In genomic region chr6:150668882-150669476, GRCh38 we compare ENCODE assay signal across 10 cellular contexts.
DNase-seq lines count a peak whose midpoint lies in the region; ATAC-seq, FAIRE-seq and TF ChIP-seq lines count a peak whose summit lies in the region.
"Had no signal": no experiment of that assay in that cellular context is flagged by ENCODE, and none has a peak within 500 bp of the region (broad histone marks: within the 10 kb centered on the region; RNA-seq: fewer than 3 reads in every experiment).

No MANE protein-coding gene starts in this region.

- TF ChIP-seq POLR2A in breast epithelium (IDR thresholded peaks at IDR 0.05), result no peak
- no peak for TF ChIP-seq POLR2A in HepG2 (IDR thresholded peaks at IDR 0.05; ENCODE audit: insufficient read depth in 1 of 2, low read depth in 2 of 2, low read length in 2 of 2)
- no peak for TF ChIP-seq POLR2A in gastrocnemius medialis (IDR thresholded peaks at IDR 0.05)

- H3K4me3 ChIP-seq in HEK293 (ENCODE audit: low read depth, low read length), result no peak overlapping the region
- no peak overlapping the region for H3K4me3 ChIP-seq in breast epithelium
- no peak overlapping the region for H3K4me3 ChIP-seq in HepG2 (replicated peaks in 1 of 3; ENCODE audit: insufficient read depth in 1 of 3, low read depth in 2 of 3, low read length in 3 of 3)
- H3K4me3 ChIP-seq in gastrocnemius medialis, result no peak overlapping the region

- H3K36me3 ChIP-seq in HEK293 (ENCODE audit: control insufficient read depth in 2 of 2, insufficient read depth in 1 of 2, low read length in 2 of 2) (no peaks in the 10 kb centered on the region), breast epithelium (no peaks in the 10 kb centered on the region), HepG2 (replicated peaks in 1 of 2; ENCODE audit: control insufficient read depth in 1 of 2, insufficient read depth in 2 of 2, low read length in 2 of 2) (no peaks in the 10 kb centered on the region), gastrocnemius medialis (no peaks in the 10 kb centered on the region)

- no peak for TF ChIP-seq RAD21 in HepG2 (CRISPR knock-in tag; IDR thresholded peaks at IDR 0.05)

- H2AFZ ChIP-seq in HepG2 (ENCODE audit: low read length), result no peak overlapping the region

- BruUV-seq in HepG2 (replicated peaks; lab: Mats Ljungman, UMichigan), result no TSS peak

- H3K9me3 ChIP-seq in HEK293 (ENCODE audit: control insufficient read depth, insufficient read depth, low read depth, low read length), result no peaks in the 10 kb centered on the region
- no peaks in the 10 kb centered on the region for H3K9me3 ChIP-seq in breast epithelium
- no peaks in the 10 kb centered on the region for H3K9me3 ChIP-seq in HepG2 (ENCODE audit: low read length)
- H3K9me3 ChIP-seq in gastrocnemius medialis, result no peaks in the 10 kb centered on the region

- TF ChIP-seq CTCF in HEK293 (tag by site-specific recombination; IDR thresholded peaks at IDR 0.05) (no peak), breast epithelium (IDR thresholded peaks at IDR 0.05) (no peak), HepG2 (CRISPR knock-in tag; IDR thresholded peaks at IDR 0.05) (no peak), gastrocnemius medialis (IDR thresholded peaks at IDR 0.05 in 4 of 5, conservative IDR thresholded peaks at IDR 0.05 in 1 of 5) (no peak)

- H3K4me2 ChIP-seq in HepG2 (ENCODE audit: low read depth, low read length), result no peak overlapping the region

- WGBS in HepG2 (ENCODE audit: low lambda C conversion rate), result 40% methylated on average over 5 of the region's 5 CpGs

- H3K27ac ChIP-seq in HEK293 (ENCODE audit: extremely low read depth, low read depth, low read length), result no peak overlapping the region; the same call in 1 of the 2 replicates
- peak overlapping the region; percentile 75 for H3K27ac ChIP-seq in breast epithelium
- H3K27ac ChIP-seq in HepG2 (ENCODE audit: extremely low read length, insufficient read depth, low read length), result no peak overlapping the region
- H3K27ac ChIP-seq in gastrocnemius medialis, result peak overlapping the region; percentile 2 to 54 (median 41)
- no peak overlapping the region for H3K27ac ChIP-seq in substantia nigra (ENCODE audit: low read depth, low read length, poor library complexity, severe bottlenecking)

- no peak overlapping the region; the same call in 1 of the 2 replicates for H3K9ac ChIP-seq in HepG2 (ENCODE audit: insufficient read depth, low read depth, low read length)

- in situ Hi-C loops in HepG2 (cut with HindIII; ENCODE audit: extremely low pct_ligation_motif_present, low pct_unique_long_range_greater_than_20kb) (no loop called here), gastrocnemius medialis (cut with MboI; ENCODE audit: low sequenced_read_pairs in 4 of 4) (no loop called here)

- intact Hi-C loops in breast epithelium (cut with DNase I; ENCODE audit: low total_unique reads), result no loop called here
- intact Hi-C loops in HepG2 (cut with micrococcal nuclease; ENCODE audit: unreplicated experiment), result loop anchor here (2.0 kb wide), 1 partner anchor 250 kb away; no protein-coding TSS in a partner anchor
- intact Hi-C loops in gastrocnemius medialis (cut with DNase I; ENCODE audit: low total_unique reads), result no loop called here

- CTCF ChIA-PET in HEK293 (lab: Yijun Ruan, JAX) (interaction anchor here (0.6 to 3.4 kb wide), 10 partner anchors 11 to 271 kb away, joined by 3 to 29 read pairs (median 4); no protein-coding TSS in a partner anchor), HepG2 (lab: Yijun Ruan, JAX; ENCODE audit: low intra/inter-chr PET ratio, low total read pairs) (no interaction called here)

- peak; percentile 49 for ATAC-seq in HepG2
- no peak for ATAC-seq in gastrocnemius medialis
- no peak for ATAC-seq in HG02938 (IDR thresholded peaks at IDR 0.05; ENCODE audit: unreplicated experiment)

- no peaks in the 10 kb centered on the region for H3K27me3 ChIP-seq in breast epithelium
- H3K27me3 ChIP-seq in HepG2 (ENCODE audit: control insufficient read depth in 1 of 2, insufficient read depth in 2 of 2, low read length in 2 of 2), result no peaks in the 10 kb centered on the region
- no peaks in the 10 kb centered on the region for H3K27me3 ChIP-seq in gastrocnemius medialis

- no peaks in the 10 kb centered on the region for H3K79me2 ChIP-seq in HepG2 (ENCODE audit: insufficient read depth, low read length)

- DNase-seq in breast epithelium (ENCODE audit: low spot score in 2 of 2) (no peak), HepG2 (ENCODE audit: low spot score) (no peak), gastrocnemius medialis (no peak), substantia nigra (lab: John Stamatoyannopoulos, UW) (no peak), T-helper 2 cell (no peak)
- DNase-seq in stimulated activated naive CD4-positive, alpha-beta T cell (lab: John Stamatoyannopoulos, UW), result no peak
- DNase-seq: activated naive CD4-positive, alpha-beta T cell treated with Interleukin-2 at 50 U/mL for 16 hours; T-helper 1 cell had no signal

- H3K4me1 ChIP-seq in HEK293 (ENCODE audit: control insufficient read depth, insufficient read depth, low read length), result peaks cover 24% of the 10 kb centered on the region
- H3K4me1 ChIP-seq in breast epithelium, result peaks cover 0 to 9% of the 10 kb centered on the region in 2 donors
- peaks cover 16% of the 10 kb centered on the region for H3K4me1 ChIP-seq in HepG2 (ENCODE audit: insufficient read depth, low read length)
- peaks cover 12 to 24% of the 10 kb centered on the region in 2 donors for H3K4me1 ChIP-seq in gastrocnemius medialis

- no peak for TF ChIP-seq EP300 in HepG2 (IDR thresholded peaks at IDR 0.05; ENCODE audit: low read depth in 2 of 2, low read length in 2 of 2)
- TF ChIP-seq EP300 in HepG2 (CRISPR knock-in tag; IDR thresholded peaks at IDR 0.05; ENCODE audit: borderline replicate concordance), result no peak

- POLR2A ChIA-PET in HEK293 (lab: Yijun Ruan, JAX), result interaction anchor here (0.6 to 0.7 kb wide), 4 partner anchors 17 to 499 kb away, joined by 3 to 4 read pairs (median 3); no protein-coding TSS in a partner anchor
- POLR2A ChIA-PET in HepG2 (lab: Yijun Ruan, JAX), result no interaction called here

- H4K20me1 ChIP-seq in HepG2 (ENCODE audit: insufficient read depth, low read length), result no peaks in the 10 kb centered on the region

- no peak for FAIRE-seq in HepG2 (lab: Jason Lieb, UNC)

TF ChIP-seq in HEK293, 187 proteins besides CTCF, POLR2A, EP300 and RAD21 (continues in another document):
- TF ChIP-seq ZNF211 (tag by site-specific recombination; IDR thresholded peaks at IDR 0.05; ENCODE audit: low read depth), result no peak
- TF ChIP-seq ZNF626 (tag by site-specific recombination; IDR thresholded peaks at IDR 0.05), result no peak
- TF ChIP-seq, protein P1, sequence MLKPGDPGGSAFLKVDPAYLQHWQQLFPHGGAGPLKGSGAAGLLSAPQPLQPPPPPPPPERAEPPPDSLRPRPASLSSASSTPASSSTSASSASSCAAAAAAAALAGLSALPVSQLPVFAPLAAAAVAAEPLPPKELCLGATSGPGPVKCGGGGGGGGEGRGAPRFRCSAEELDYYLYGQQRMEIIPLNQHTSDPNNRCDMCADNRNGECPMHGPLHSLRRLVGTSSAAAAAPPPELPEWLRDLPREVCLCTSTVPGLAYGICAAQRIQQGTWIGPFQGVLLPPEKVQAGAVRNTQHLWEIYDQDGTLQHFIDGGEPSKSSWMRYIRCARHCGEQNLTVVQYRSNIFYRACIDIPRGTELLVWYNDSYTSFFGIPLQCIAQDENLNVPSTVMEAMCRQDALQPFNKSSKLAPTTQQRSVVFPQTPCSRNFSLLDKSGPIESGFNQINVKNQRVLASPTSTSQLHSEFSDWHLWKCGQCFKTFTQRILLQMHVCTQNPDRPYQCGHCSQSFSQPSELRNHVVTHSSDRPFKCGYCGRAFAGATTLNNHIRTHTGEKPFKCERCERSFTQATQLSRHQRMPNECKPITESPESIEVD (tag by site-specific recombination; IDR thresholded peaks at IDR 0.05), result peak; percentile 5
- no peak for TF ChIP-seq ZNF624 (tag by site-specific recombination; IDR thresholded peaks at IDR 0.05)
- no peak for TF ChIP-seq ZNF311 (tag by site-specific recombination; IDR thresholded peaks at IDR 0.05; ENCODE audit: borderline replicate concordance)
- no peak for TF ChIP-seq ZNF768 (tag by site-specific recombination; IDR thresholded peaks at IDR 0.05)
- no peak for TF ChIP-seq SP7 (tag by site-specific recombination; IDR thresholded peaks at IDR 0.05)
- no peak for TF ChIP-seq SCRT2 (tag by site-specific recombination; IDR thresholded peaks at IDR 0.05)
- no peak for TF ChIP-seq ZNF791 (tag by site-specific recombination; IDR thresholded peaks at IDR 0.05)

TF ChIP-seq in HepG2, 621 proteins besides CTCF, POLR2A, EP300 and RAD21:
- TF ChIP-seq, protein P2, sequence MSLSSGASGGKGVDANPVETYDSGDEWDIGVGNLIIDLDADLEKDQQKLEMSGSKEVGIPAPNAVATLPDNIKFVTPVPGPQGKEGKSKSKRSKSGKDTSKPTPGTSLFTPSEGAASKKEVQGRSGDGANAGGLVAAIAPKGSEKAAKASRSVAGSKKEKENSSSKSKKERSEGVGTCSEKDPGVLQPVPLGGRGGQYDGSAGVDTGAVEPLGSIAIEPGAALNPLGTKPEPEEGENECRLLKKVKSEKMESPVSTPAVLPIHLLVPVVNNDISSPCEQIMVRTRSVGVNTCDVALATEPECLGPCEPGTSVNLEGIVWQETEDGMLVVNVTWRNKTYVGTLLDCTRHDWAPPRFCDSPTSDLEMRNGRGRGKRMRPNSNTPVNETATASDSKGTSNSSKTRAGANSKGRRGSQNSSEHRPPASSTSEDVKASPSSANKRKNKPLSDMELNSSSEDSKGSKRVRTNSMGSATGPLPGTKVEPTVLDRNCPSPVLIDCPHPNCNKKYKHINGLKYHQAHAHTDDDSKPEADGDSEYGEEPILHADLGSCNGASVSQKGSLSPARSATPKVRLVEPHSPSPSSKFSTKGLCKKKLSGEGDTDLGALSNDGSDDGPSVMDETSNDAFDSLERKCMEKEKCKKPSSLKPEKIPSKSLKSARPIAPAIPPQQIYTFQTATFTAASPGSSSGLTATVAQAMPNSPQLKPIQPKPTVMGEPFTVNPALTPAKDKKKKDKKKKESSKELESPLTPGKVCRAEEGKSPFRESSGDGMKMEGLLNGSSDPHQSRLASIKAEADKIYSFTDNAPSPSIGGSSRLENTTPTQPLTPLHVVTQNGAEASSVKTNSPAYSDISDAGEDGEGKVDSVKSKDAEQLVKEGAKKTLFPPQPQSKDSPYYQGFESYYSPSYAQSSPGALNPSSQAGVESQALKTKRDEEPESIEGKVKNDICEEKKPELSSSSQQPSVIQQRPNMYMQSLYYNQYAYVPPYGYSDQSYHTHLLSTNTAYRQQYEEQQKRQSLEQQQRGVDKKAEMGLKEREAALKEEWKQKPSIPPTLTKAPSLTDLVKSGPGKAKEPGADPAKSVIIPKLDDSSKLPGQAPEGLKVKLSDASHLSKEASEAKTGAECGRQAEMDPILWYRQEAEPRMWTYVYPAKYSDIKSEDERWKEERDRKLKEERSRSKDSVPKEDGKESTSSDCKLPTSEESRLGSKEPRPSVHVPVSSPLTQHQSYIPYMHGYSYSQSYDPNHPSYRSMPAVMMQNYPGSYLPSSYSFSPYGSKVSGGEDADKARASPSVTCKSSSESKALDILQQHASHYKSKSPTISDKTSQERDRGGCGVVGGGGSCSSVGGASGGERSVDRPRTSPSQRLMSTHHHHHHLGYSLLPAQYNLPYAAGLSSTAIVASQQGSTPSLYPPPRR (CRISPR knock-in tag; IDR thresholded peaks at IDR 0.05; ENCODE audit: borderline replicate concordance), result no peak
- TF ChIP-seq ZNF652 (CRISPR knock-in tag; IDR thresholded peaks at IDR 0.05; ENCODE audit: borderline replicate concordance, low read depth), result peak; percentile 60

Comparison
In these comparisons a context has a peak if more than half of its experiments do, and no peak if none do; other contexts are left out.
1. H3K27ac ChIP-seq: peak in breast epithelium (2 of 2) and gastrocnemius medialis (4 of 4); none in HEK293 (single experiment), HepG2 (single experiment) and substantia nigra (single experiment).
2. Of the 63 proteins assayed by ChIP-seq in both HepG2 and HEK293: peak only in HepG2: none; only in HEK293: ZNF335; in both: none; in neither: 62.